In the genomic region with DNA sequence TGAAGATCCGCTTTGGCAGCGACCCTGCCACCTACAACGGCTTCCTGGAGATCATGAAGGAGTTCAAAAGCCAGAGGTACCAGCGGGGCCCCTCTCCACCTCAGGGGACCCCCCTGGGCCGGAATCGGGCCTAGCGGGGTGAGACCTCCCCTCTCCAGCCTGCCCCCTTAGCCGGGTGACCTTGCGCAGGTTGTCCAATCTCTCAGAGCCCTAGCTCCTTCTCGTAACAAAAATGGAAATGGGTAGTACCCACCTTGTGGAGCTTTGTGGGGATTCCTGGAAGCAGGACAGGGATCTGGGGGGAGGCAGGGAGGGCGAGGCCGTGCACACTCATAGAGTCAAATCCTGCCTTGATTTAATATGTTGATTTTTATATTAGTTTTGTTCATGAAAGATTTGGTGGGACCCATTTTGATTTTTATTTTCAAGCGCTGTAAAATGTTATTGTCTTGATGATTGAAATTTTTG, we compare ENCODE assay signal across 8 cellular contexts. TPM values are rescaled to one million over a fixed set of nuclear protein-coding genes. Genes with fewer than 3 reads are reported as not detected.
DNase-seq lines count a peak whose midpoint lies in the region; ATAC-seq and TF ChIP-seq lines count a peak whose summit lies in the region.

No MANE protein-coding gene starts in this region.

- TF ChIP-seq CTCF in mucosa of descending colon (IDR thresholded peaks at IDR 0.05) = no peak

- H3K27ac ChIP-seq in HUES6 (ENCODE audit: low read depth, low read length) = peak overlapping the region; percentile 68; the same call in 1 of the 2 replicates

- H3K4me1 ChIP-seq in HUES6 (ENCODE audit: control insufficient read depth, insufficient read depth, low read length) = peaks cover 19% of the 10 kb centered on the region
- peaks cover 10% of the 10 kb centered on the region for H3K4me1 ChIP-seq in mucosa of descending colon (ENCODE audit: low read depth)

- H3K9me3 Mint-ChIP-seq in central memory CD8-positive, alpha-beta T cell = no peaks in the 10 kb centered on the region

- H3K36me3 Mint-ChIP-seq in central memory CD8-positive, alpha-beta T cell (ENCODE audit: insufficient read depth) = peaks cover 28% of the 10 kb centered on the region

- H3K9me3 ChIP-seq in HUES6 (ENCODE audit: control insufficient read depth, insufficient read depth, low read depth, low read length) (no peaks in the 10 kb centered on the region), mucosa of descending colon (no peaks in the 10 kb centered on the region)

- H3K27me3 ChIP-seq in HUES6 (ENCODE audit: control insufficient read depth, insufficient read depth, low read length) = no peaks in the 10 kb centered on the region

- no peak for ATAC-seq in central memory CD8-positive, alpha-beta T cell (replicated peaks; ENCODE audit: extremely low read depth, poor library complexity, severe bottlenecking)
- ATAC-seq in mucosa of descending colon (no peak), GM18517 (IDR thresholded peaks at IDR 0.05; ENCODE audit: unreplicated experiment) (no peak), HG02840 (IDR thresholded peaks at IDR 0.05; ENCODE audit: low FRiP score, unreplicated experiment) (no peak)

- H3K4me1 Mint-ChIP-seq in central memory CD8-positive, alpha-beta T cell = peaks cover 20% of the 10 kb centered on the region

- intact Hi-C loops in mucosa of descending colon (cut with DNase I, micrococcal nuclease) = no loop called here

- H3K4me3 ChIP-seq in HUES6 (ENCODE audit: low read depth, low read length) (peak overlapping the region; percentile 92), mucosa of descending colon (peak overlapping the region; percentile 72)

- H3K9ac ChIP-seq in HUES6 (ENCODE audit: low read length) = peak overlapping the region; percentile 83

- H3K36me3 ChIP-seq in HUES6 (ENCODE audit: control insufficient read depth, insufficient read depth, low read length) = peaks cover 42% of the 10 kb centered on the region
- peaks cover 4% of the 10 kb centered on the region for H3K36me3 ChIP-seq in mucosa of descending colon (ENCODE audit: low read depth)

- H3K27ac Mint-ChIP-seq in central memory CD8-positive, alpha-beta T cell (ENCODE audit: low read depth) = peak overlapping the region; percentile 65

- H3K27me3 Mint-ChIP-seq in central memory CD8-positive, alpha-beta T cell = peaks cover 29% of the 10 kb centered on the region

- peak overlapping the region; percentile 81 for H3K4me3 Mint-ChIP-seq in central memory CD8-positive, alpha-beta T cell

- DNase-seq in 8988T (peak; percentile 42), mucosa of descending colon (peak in 1 of 3 donors; percentile 42), MV-4-11 (lab: John Stamatoyannopoulos, UW) (no peak)
- no peak for DNase-seq in central memory CD8-positive, alpha-beta T cell (ENCODE audit: low spot score in 2 of 2)
- DNase-seq in stimulated activated naive CD4-positive, alpha-beta T cell treated with Interleukin-2 at 50 U/mL for 16 hours (lab: John Stamatoyannopoulos, UW) = no peak

RNA-seq across cellular contexts. Expression of gene SIN3B, which starts 0.7 kb away (rescaled TPM):
- 10 to 100 TPM; 30.7 to 56.6 (median 38.9) TPM for total RNA-seq in mucosa of descending colon

RNA-seq across cellular contexts. Expression of gene F2RL3, which starts 58.9 kb away (rescaled TPM):
- 1 to 10 TPM in 2 of 3 donors, under 1 TPM in 1; 0.38 to 2.0 (median 1.6) TPM for total RNA-seq in mucosa of descending colon
